Comparison of ENCODE assay signal across 9 cellular contexts in genomic region chr12:69007858-69008314, GRCh38.
A peak's percentile ranks its signal among the peaks of the same experiment; 100 is the strongest.
DNase-seq lines count a peak whose midpoint lies in the region; TF ChIP-seq lines count a peak whose summit lies in the region.
"Had no signal": no experiment of that assay in that cellular context is flagged by ENCODE, and none has a peak within 500 bp of the region (broad histone marks: within the 10 kb centered on the region; RNA-seq: fewer than 3 reads in every experiment).

No MANE protein-coding gene starts in this region.

- H3F3A ChIP-seq in smooth muscle cell (ENCODE audit: low read depth) (peaks cover 9% of the 10 kb centered on the region), MM.1S (ENCODE audit: insufficient read depth, low read length) (no peaks in the 10 kb centered on the region)

- peaks cover 33% of the 10 kb centered on the region for H3K4me1 ChIP-seq in OCI-LY3 (ENCODE audit: low read length)
- H3K4me1 ChIP-seq in smooth muscle cell (ENCODE audit: low read depth): peaks cover 21% of the 10 kb centered on the region
- no peaks in the 10 kb centered on the region for H3K4me1 ChIP-seq in MM.1S (ENCODE audit: low read length)
- H3K4me1 ChIP-seq in uterus: no peaks in the 10 kb centered on the region

- no peaks in the 10 kb centered on the region for H3K27me3 ChIP-seq in OCI-LY3 (ENCODE audit: low read depth, low read length)
- H3K27me3 ChIP-seq in smooth muscle cell (ENCODE audit: low read depth): no peaks in the 10 kb centered on the region
- no peaks in the 10 kb centered on the region for H3K27me3 ChIP-seq in MM.1S (replicated peaks; ENCODE audit: insufficient read depth, low read length)
- H3K27me3 ChIP-seq in uterus: no peaks in the 10 kb centered on the region

- H3K4me2 ChIP-seq in OCI-LY3 (ENCODE audit: low read length): peak overlapping the region; percentile 91
- peak overlapping the region; percentile 82 for H3K4me2 ChIP-seq in smooth muscle cell
- no peak overlapping the region for H3K4me2 ChIP-seq in MM.1S (ENCODE audit: low read depth, low read length)

- H3K79me2 ChIP-seq in OCI-LY3 (ENCODE audit: low read length) (no peaks in the 10 kb centered on the region), smooth muscle cell (ENCODE audit: low read depth) (no peaks in the 10 kb centered on the region), MM.1S (ENCODE audit: low read length) (no peaks in the 10 kb centered on the region)

- H3K9ac ChIP-seq in OCI-LY3 (ENCODE audit: low read length) (peak overlapping the region; percentile 52), smooth muscle cell (ENCODE audit: low read depth) (peak overlapping the region; percentile 3), MM.1S (ENCODE audit: low read length) (no peak overlapping the region)

- H3K36me3 ChIP-seq in OCI-LY3 (replicated peaks; ENCODE audit: low read depth, low read length) (no peaks in the 10 kb centered on the region), smooth muscle cell (ENCODE audit: low read depth) (no peaks in the 10 kb centered on the region), MM.1S (replicated peaks; ENCODE audit: insufficient read depth, low read length) (no peaks in the 10 kb centered on the region), uterus (no peaks in the 10 kb centered on the region)

- H3K4me3 ChIP-seq in OCI-LY3 (ENCODE audit: low read length): peak overlapping the region; percentile 67
- H3K4me3 ChIP-seq in foreskin fibroblast (ENCODE audit: low read depth in 1 of 2, low read length in 2 of 2): peak overlapping the region; percentile 39 to 53
- H3K4me3 ChIP-seq in smooth muscle cell: peak overlapping the region; percentile 34
- no peak overlapping the region for H3K4me3 ChIP-seq in MM.1S (ENCODE audit: low read length)
- H3K4me3 ChIP-seq in uterus: no peak overlapping the region

- H4K20me1 ChIP-seq in OCI-LY3 (ENCODE audit: insufficient read depth, low read length): no peaks in the 10 kb centered on the region
- no peaks in the 10 kb centered on the region for H4K20me1 ChIP-seq in smooth muscle cell (ENCODE audit: low read depth)
- no peaks in the 10 kb centered on the region for H4K20me1 ChIP-seq in MM.1S (ENCODE audit: insufficient read depth, low read length)

- H3K27ac ChIP-seq in OCI-LY3 (ENCODE audit: low read length): peak overlapping the region; percentile 88
- peak overlapping the region; percentile 49 for H3K27ac ChIP-seq in smooth muscle cell (ENCODE audit: low read depth)
- no peak overlapping the region for H3K27ac ChIP-seq in MM.1S (ENCODE audit: low read length)
- no peak overlapping the region for H3K27ac ChIP-seq in uterus

- no peak for TF ChIP-seq CTCF in OCI-LY3 (IDR thresholded peaks at IDR 0.05; ENCODE audit: low read depth, low read length)
- no peak for TF ChIP-seq CTCF in foreskin fibroblast (IDR thresholded peaks at IDR 0.05; ENCODE audit: low read depth, low read length)
- no peak for TF ChIP-seq CTCF in smooth muscle cell (IDR thresholded peaks at IDR 0.05; ENCODE audit: borderline replicate concordance, insufficient read depth, poor library complexity, severe bottlenecking)
- no peak for TF ChIP-seq CTCF in MM.1S (IDR thresholded peaks at IDR 0.05; ENCODE audit: low read length)
- no peak for TF ChIP-seq CTCF in uterus (IDR thresholded peaks at IDR 0.05)

- intact Hi-C loops in uterus (cut with DNase I; ENCODE audit: low total_unique reads): no loop called here

- 61% methylated on average over 3 of the region's 3 CpGs for WGBS in smooth muscle cell (ENCODE audit: low lambda C conversion rate)

- no peaks in the 10 kb centered on the region for H3K9me3 ChIP-seq in OCI-LY3 (ENCODE audit: insufficient read depth, low read length)
- no peaks in the 10 kb centered on the region for H3K9me3 ChIP-seq in smooth muscle cell (replicated peaks; ENCODE audit: low read depth)
- H3K9me3 ChIP-seq in MM.1S (replicated peaks; ENCODE audit: insufficient read depth, low read length): no peaks in the 10 kb centered on the region
- no peaks in the 10 kb centered on the region for H3K9me3 ChIP-seq in uterus

- H2AFZ ChIP-seq in OCI-LY3 (ENCODE audit: low read depth, low read length) (no peak overlapping the region), smooth muscle cell (ENCODE audit: low read depth) (no peak overlapping the region), MM.1S (ENCODE audit: low read length) (no peak overlapping the region)

- no peaks in the 10 kb centered on the region for H3K9me2 ChIP-seq in MM.1S (replicated peaks; ENCODE audit: insufficient read depth, low read length)

- TF ChIP-seq POLR2A in uterus (IDR thresholded peaks at IDR 0.05): no peak

- DNase-seq in DMS 273 (lab: John Stamatoyannopoulos, UW; ENCODE audit: unreplicated experiment) (peak; percentile 0), DMS 273 treated with DMSO at 0.1 percent for 48 hours (lab: John Stamatoyannopoulos, UW) (no peak), foreskin fibroblast (no peak), smooth muscle cell (lab: John Stamatoyannopoulos, UW; ENCODE audit: unreplicated experiment) (no peak), MM.1S (no peak), uterus (no peak), activated gamma-delta T cell treated with Interleukin-2 at 50 U/mL for 16 hours (no peak)
- DNase-seq: stimulated activated naive B cell treated with anti-CD40 and anti-IgM and Interleukin-4, amounts not matched to agents 10 μg/mL and 1 μg/mL and 100 μg/mL, for 72 hours had no signal

Comparison
In these comparisons a context has a peak if more than half of its experiments do, and no peak if none do; other contexts are left out.
1. H3K27ac ChIP-seq: peak in OCI-LY3 (single experiment) and smooth muscle cell (single experiment); none in MM.1S (single experiment) and uterus (0 of 2).
2. H3K4me3 ChIP-seq: peak in OCI-LY3 (single experiment), foreskin fibroblast (2 of 2) and smooth muscle cell (single experiment); none in MM.1S (single experiment) and uterus (0 of 2).